In the genomic region with DNA sequence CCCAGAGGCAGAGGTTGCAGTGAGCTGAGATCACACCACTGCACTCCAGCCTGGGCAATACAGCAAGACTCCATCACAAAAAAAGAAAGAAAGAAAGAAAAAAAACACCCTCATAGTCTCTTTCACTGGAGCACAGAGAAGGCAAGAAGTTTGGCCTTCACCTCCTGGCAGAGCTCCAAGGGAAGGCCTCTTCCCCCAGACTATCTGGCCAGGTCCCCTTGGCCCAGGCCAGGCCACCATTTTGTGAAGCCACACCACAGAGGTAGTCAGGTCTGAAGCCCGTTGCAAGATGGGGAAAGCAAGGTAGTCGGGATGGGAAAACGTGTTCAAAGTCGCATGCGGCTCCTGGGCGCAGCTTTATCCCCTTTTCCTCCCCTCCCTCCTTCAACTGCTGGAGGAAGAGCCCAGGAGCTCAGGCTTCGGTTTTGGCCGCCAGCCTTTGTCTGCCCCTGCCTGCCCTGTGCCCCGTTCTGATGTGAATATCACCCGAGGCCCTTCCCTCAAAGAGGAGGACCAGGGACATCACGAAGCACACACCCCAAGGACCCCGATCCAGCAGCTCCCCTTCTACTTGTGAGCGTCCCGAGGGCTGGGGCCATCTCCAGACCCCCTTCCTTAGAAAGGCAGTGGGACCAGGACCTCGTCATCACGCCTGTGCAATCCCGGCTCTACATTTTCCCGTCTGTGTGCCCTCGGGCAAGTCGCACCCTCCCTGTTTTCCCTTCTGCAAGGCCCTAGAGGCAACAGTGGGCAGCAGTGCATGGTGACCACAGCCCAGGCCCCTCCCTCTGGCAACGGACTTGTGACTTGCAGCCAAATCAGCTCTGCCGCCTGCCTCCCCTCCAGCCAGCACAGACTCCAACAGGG, we compare ENCODE assay signal across 1 cellular context.
TF ChIP-seq lines count a peak whose summit lies in the region.

No MANE protein-coding gene starts in this region.

TF ChIP-seq in K562, 482 proteins besides CTCF, POLR2A, EP300 and RAD21:
- TF ChIP-seq ZC3H8 (IDR thresholded peaks at IDR 0.05) (no peak), NFIC (IDR thresholded peaks at IDR 0.05) (peak; percentile 27; the same call in 1 of the 2 replicates), NONO (IDR thresholded peaks at IDR 0.05; ENCODE audit: low read depth in 2 of 2, low read length in 1 of 2) (no peak), FOXM1 (IDR thresholded peaks at IDR 0.05; ENCODE audit: low read depth) (no peak), FOXM1 (CRISPR knock-in tag; IDR thresholded peaks at IDR 0.05; ENCODE audit: low read depth) (no peak), HNRNPLL (IDR thresholded peaks at IDR 0.05; ENCODE audit: low read depth, low read length, poor library complexity, severe bottlenecking) (no peak), ZNF707 (CRISPR knock-in tag; conservative IDR thresholded peaks at IDR 0.05) (no peak), POLR2G (IDR thresholded peaks at IDR 0.05; ENCODE audit: low read depth, low read length) (0 out of 2 replicates have a peak, but pooled peaks have one; percentile 19), ZNF121 (CRISPR knock-in tag; conservative IDR thresholded peaks at IDR 0.05) (0 out of 2 replicates have a peak, but pooled peaks have one; percentile 19), YY1 (IDR thresholded peaks at IDR 0.05; ENCODE audit: borderline replicate concordance in 1 of 3, control insufficient read depth in 1 of 3, extremely low read depth in 1 of 3, insufficient read depth in 3 of 3, insufficient read length in 1 of 3, insufficient replicate concordance in 2 of 3, low read depth in 1 of 3, low read length in 2 of 3) (peak in 1 of 3 experiments; percentile 38), KDM1A (IDR thresholded peaks at IDR 0.05) (no peak), NR1H2 (CRISPR knock-in tag; IDR thresholded peaks at IDR 0.05) (no peak), SIN3B (IDR thresholded peaks at IDR 0.05; ENCODE audit: low read depth) (no peak)
- TF ChIP-seq, protein P1, sequence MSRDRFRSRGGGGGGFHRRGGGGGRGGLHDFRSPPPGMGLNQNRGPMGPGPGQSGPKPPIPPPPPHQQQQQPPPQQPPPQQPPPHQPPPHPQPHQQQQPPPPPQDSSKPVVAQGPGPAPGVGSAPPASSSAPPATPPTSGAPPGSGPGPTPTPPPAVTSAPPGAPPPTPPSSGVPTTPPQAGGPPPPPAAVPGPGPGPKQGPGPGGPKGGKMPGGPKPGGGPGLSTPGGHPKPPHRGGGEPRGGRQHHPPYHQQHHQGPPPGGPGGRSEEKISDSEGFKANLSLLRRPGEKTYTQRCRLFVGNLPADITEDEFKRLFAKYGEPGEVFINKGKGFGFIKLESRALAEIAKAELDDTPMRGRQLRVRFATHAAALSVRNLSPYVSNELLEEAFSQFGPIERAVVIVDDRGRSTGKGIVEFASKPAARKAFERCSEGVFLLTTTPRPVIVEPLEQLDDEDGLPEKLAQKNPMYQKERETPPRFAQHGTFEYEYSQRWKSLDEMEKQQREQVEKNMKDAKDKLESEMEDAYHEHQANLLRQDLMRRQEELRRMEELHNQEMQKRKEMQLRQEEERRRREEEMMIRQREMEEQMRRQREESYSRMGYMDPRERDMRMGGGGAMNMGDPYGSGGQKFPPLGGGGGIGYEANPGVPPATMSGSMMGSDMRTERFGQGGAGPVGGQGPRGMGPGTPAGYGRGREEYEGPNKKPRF (IDR thresholded peaks at IDR 0.05; ENCODE audit: low read depth, low read length) = no peak
